In the genomic region with DNA sequence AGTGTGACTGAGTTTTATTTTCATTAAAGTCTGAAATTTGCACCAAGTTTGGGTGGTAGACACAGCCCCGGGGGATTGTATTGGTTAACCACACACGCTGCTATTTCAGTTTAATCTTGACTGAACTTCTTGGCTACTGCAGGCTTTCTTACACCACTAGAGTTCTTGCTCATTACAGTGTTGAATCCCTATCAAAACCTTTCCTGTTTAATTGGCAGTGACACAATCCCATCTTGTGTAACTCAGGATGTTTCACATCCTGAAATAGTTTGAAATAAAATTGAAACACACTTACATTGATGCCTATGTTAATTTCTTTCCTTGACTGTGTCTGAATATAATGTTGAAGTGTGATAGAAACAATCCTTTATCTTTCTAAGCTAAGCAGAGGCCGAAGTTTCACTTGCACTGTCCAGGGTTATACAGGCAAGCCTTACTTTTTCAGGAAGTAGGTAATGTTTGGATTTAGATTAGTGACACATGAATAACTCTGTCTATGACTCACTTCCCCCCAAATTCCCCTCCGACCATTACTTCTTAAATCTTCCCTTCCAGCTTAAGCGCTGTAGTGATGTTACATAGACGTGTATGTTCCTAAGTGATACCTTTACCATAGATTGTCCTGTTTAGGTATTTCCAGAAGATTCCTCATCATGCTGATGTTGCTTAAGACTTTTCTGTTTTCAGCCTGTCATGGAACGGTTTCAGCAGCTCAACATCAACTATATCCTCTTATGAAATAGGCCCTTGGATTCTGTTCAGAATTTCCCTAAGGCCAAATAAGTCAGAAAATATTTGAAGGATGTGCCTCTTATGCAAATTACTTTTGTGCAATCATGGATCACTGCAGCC, we compare ENCODE assay signal across 8 cellular contexts. TPM values are rescaled to one million over a fixed set of nuclear protein-coding genes. Genes with fewer than 3 reads are reported as not detected.
DNase-seq lines count a peak whose midpoint lies in the region; ATAC-seq and TF ChIP-seq lines count a peak whose summit lies in the region.

No MANE protein-coding gene starts in this region.

- H3K27me3 Mint-ChIP-seq in activated CD8-positive, alpha-beta T cell treated with anti-CD3 and anti-CD28 coated beads for 36 hours: no peaks in the 10 kb centered on the region

- H3K27ac Mint-ChIP-seq in activated CD8-positive, alpha-beta T cell treated with anti-CD3 and anti-CD28 coated beads for 36 hours: peak overlapping the region; percentile 89

- intact Hi-C loops in activated CD8-positive, alpha-beta T cell treated with anti-CD3 and anti-CD28 coated beads for 36 hours (cut with micrococcal nuclease): loop anchor here (2.0 kb wide), 1 partner anchor 50 kb away; no protein-coding TSS in a partner anchor
- intact Hi-C loops in left cardiac atrium (cut with DNase I): no loop called here

- ATAC-seq in GM21390 (IDR thresholded peaks at IDR 0.05; ENCODE audit: unreplicated experiment): peak; percentile 66
- peak; percentile 50 for ATAC-seq in activated CD8-positive, alpha-beta T cell treated with anti-CD3 and anti-CD28 coated beads for 36 hours
- peak; percentile 85 to 86 for ATAC-seq in left cardiac atrium
- ATAC-seq in stimulated activated naive CD8-positive, alpha-beta T cell treated with anti-CD3 and anti-CD28 coated beads, Interleukin-15, Interleukin-2, amounts not matched to agents 100 U/mL and 50 U/mL, for 24 hours: peak; percentile 67

- CTCF ChIA-PET in activated CD8-positive, alpha-beta T cell treated with anti-CD3 and anti-CD28 coated beads for 36 hours (lab: Charles Lee): interaction anchor here (0.7 to 3.4 kb wide), 6 partner anchors 9 to 53 kb away, joined by 3 to 15 read pairs (median 7); a partner anchor contains a TSS

- in situ Hi-C loops in Caki2 (cut with HindIII; ENCODE audit: low pct_unique_long_range_greater_than_20kb, low sequenced_read_pairs): no loop called here

- H3K4me1 Mint-ChIP-seq in activated CD8-positive, alpha-beta T cell treated with anti-CD3 and anti-CD28 coated beads for 36 hours (ENCODE audit: low read depth): peaks cover 58% of the 10 kb centered on the region

- POLR2A ChIA-PET in activated CD8-positive, alpha-beta T cell treated with anti-CD3 and anti-CD28 coated beads for 36 hours (lab: Charles Lee): interaction anchor here (0.8 to 3.1 kb wide), 5 partner anchors 10 to 51 kb away, joined by 3 to 21 read pairs (median 8); a partner anchor contains a TSS

- peaks cover 46% of the 10 kb centered on the region for H3K36me3 Mint-ChIP-seq in activated CD8-positive, alpha-beta T cell treated with anti-CD3 and anti-CD28 coated beads for 36 hours (ENCODE audit: low read depth)

- peak overlapping the region; percentile 44 for H3K4me3 Mint-ChIP-seq in activated CD8-positive, alpha-beta T cell treated with anti-CD3 and anti-CD28 coated beads for 36 hours

- DNase-seq in Caki2 (ENCODE audit: low read depth) (peak; percentile 88), HS-27A (ENCODE audit: low read depth) (peak; percentile 91), left cardiac atrium (no peak), NCI-H82 treated with DMSO at 0.1 percent for 48 hours (lab: John Stamatoyannopoulos, UW; ENCODE audit: unreplicated experiment) (no peak), SK-N-DZ (ENCODE audit: low spot score) (no peak)
- peak; percentile 55 for DNase-seq in activated CD8-positive, alpha-beta T cell treated with anti-CD3 and anti-CD28 coated beads for 36 hours
- DNase-seq in stimulated activated naive CD8-positive, alpha-beta T cell treated with anti-CD3 and anti-CD28 coated beads, Interleukin-15, Interleukin-2, amounts not matched to agents 100 U/mL and 50 U/mL, for 24 hours: peak; percentile 27

- H3K9me3 Mint-ChIP-seq in activated CD8-positive, alpha-beta T cell treated with anti-CD3 and anti-CD28 coated beads for 36 hours: no peaks in the 10 kb centered on the region

- TF ChIP-seq CTCF in activated CD8-positive, alpha-beta T cell treated with anti-CD3 and anti-CD28 coated beads for 36 hours (IDR thresholded peaks at IDR 0.05): no peak

RNA-seq across cellular contexts. Expression of a gene that starts 16.8 kb away (rescaled TPM):
- total RNA-seq in Caki2 (2014; rRNA removed; shearing (Covaris generic); ENCODE audit: low replicate concordance): 55.1 and 95.3 TPM in 2 replicates
- 10 to 100 TPM; 31.0 to 33.1 TPM for total RNA-seq in activated CD8-positive, alpha-beta T cell treated with anti-CD3 and anti-CD28 coated beads for 36 hours
- total RNA-seq in left cardiac atrium: 10 to 100 TPM; 21.7 to 22.8 TPM
- polyA plus RNA-seq in SK-N-DZ (2014; cell fraction: cytosol; rRNA removed): 31.4 and 37.8 TPM in 2 replicates
- 30.9 and 35.2 TPM in 2 replicates for polyA plus RNA-seq in SK-N-DZ (2014; cell fraction: nucleus; rRNA removed)

Comparison
In these comparisons a context has a peak if more than half of its experiments do, and no peak if none do; other contexts are left out.
1. DNase-seq: peak in Caki2 (single experiment), HS-27A (single experiment), activated CD8-positive, alpha-beta T cell treated with anti-CD3 and anti-CD28 coated beads for 36 hours (single experiment) and stimulated activated naive CD8-positive, alpha-beta T cell treated with anti-CD3 and anti-CD28 coated beads, Interleukin-15, Interleukin-2, amounts not matched to agents 100 U/mL and 50 U/mL, for 24 hours (single experiment); none in left cardiac atrium (single experiment), NCI-H82 treated with DMSO at 0.1 percent for 48 hours (single experiment) and SK-N-DZ (single experiment).
2. Peak in every context shown above with its lines, with median percentiles within 50 percentile points of each other: ATAC-seq.